In genomic region chr2:73836141-73836943, GRCh38 we compare ENCODE assay signal across 1 cellular context.
TF ChIP-seq lines count a peak whose summit lies in the region.

No MANE protein-coding gene starts in this region.

TF ChIP-seq in K562, 482 proteins besides CTCF, POLR2A, EP300 and RAD21:
- no peak for TF ChIP-seq SMAD1 (IDR thresholded peaks at IDR 0.05; ENCODE audit: low read depth, low read length, partially characterized antibody)
- TF ChIP-seq RBFOX2 (IDR thresholded peaks at IDR 0.05; ENCODE audit: low read depth, low read length): 0 out of 2 replicates have a peak, but pooled peaks have one; percentile 34
- TF ChIP-seq NFIC (IDR thresholded peaks at IDR 0.05): peak; percentile 83
- no peak for TF ChIP-seq CHCHD3 (CRISPR knock-in tag; IDR thresholded peaks at IDR 0.05)
- TF ChIP-seq HMG20B (CRISPR knock-in tag; IDR thresholded peaks at IDR 0.05): no peak
- TF ChIP-seq OTX1 (CRISPR knock-in tag; IDR thresholded peaks at IDR 0.05): no peak
- TF ChIP-seq, protein P1, sequence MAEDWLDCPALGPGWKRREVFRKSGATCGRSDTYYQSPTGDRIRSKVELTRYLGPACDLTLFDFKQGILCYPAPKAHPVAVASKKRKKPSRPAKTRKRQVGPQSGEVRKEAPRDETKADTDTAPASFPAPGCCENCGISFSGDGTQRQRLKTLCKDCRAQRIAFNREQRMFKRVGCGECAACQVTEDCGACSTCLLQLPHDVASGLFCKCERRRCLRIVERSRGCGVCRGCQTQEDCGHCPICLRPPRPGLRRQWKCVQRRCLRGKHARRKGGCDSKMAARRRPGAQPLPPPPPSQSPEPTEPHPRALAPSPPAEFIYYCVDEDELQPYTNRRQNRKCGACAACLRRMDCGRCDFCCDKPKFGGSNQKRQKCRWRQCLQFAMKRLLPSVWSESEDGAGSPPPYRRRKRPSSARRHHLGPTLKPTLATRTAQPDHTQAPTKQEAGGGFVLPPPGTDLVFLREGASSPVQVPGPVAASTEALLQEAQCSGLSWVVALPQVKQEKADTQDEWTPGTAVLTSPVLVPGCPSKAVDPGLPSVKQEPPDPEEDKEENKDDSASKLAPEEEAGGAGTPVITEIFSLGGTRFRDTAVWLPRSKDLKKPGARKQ (CRISPR knock-in tag; IDR thresholded peaks at IDR 0.05): no peak
- TF ChIP-seq SPI1 (IDR thresholded peaks at IDR 0.05; ENCODE audit: borderline replicate concordance, low read depth, low read length): no peak
- peak; percentile 35 for TF ChIP-seq POLR2G (IDR thresholded peaks at IDR 0.05; ENCODE audit: low read depth, low read length)
- no peak for TF ChIP-seq ZNF41 (CRISPR knock-in tag; conservative IDR thresholded peaks at IDR 0.05)
- no peak for TF ChIP-seq MTA3 (IDR thresholded peaks at IDR 0.05; ENCODE audit: borderline replicate concordance)
TF ChIP-seq in K562: peak in this region for 3.
